Comparison of ENCODE assay signal across 18 cellular contexts in the genomic region with DNA sequence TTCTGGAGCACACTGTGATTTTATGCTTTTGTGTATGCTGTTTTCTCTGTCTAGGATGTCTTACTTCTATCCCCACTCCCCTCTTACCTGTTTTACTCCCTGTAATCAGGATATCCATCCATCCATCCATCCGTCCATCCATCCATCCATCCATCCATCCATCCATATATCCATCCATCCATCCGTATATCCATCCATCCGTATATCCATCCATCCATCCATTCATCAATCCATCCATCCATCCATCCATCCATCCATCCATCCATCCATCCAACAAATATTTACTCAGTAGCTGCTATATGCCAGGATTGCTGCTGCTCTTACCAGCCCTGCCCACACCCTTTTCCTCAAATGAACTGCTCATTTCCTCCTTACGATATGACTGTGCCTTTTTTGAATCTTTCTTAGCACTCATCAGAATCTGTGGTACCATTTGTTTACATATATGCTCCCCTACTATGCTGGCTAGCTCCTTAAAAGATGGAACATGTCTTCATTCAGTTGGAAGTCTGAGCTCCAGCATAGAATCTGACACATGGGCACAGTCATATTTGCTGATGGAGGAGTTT.
"Had no signal": no experiment of that assay in that cellular context is flagged by ENCODE, and none has a peak within 500 bp of the region (broad histone marks: within the 10 kb centered on the region; RNA-seq: fewer than 3 reads in every experiment).

No MANE protein-coding gene starts in this region.

- DNase-seq: activated CD4-positive, alpha-beta T cell treated with anti-CD3 and anti-CD28 coated beads, Interleukin-2, amount 50 U/mL, for 1 hour; activated CD4-positive, CD25-positive, alpha-beta regulatory T cell; activated gamma-delta T cell treated with Interleukin-2 at 50 U/mL for 16 hours; activated T-cell treated with anti-CD3 and anti-CD28 coated beads, Interleukin-2, amount 50 U/mL, for 48 hours; amniotic stem cell; dorsolateral prefrontal cortex; left colon; lower lobe of right lung; nephron progenitor cell; occipital lobe; stomach had no signal

- H3K4me3 ChIP-seq: dorsolateral prefrontal cortex, lower lobe of right lung, right atrium auricular region, skin epidermis, stomach, thoracic aorta had no signal

- H3K27ac Mint-ChIP-seq: activated naive CD8-positive, alpha-beta T cell; nephron progenitor cell had no signal

- H3K27me3 Mint-ChIP-seq: activated naive CD8-positive, alpha-beta T cell had no signal

- ATAC-seq: esophagus mucosa, lower lobe of right lung had no signal

- H3K9me3 ChIP-seq: lower lobe of right lung, right atrium auricular region, stomach, thoracic aorta had no signal

- H3K27ac ChIP-seq: dorsolateral prefrontal cortex, lower lobe of right lung, right atrium auricular region, skin epidermis, stomach, thoracic aorta had no signal

- H3K4me1 Mint-ChIP-seq: nephron progenitor cell had no signal

- H3K4me3 Mint-ChIP-seq: activated naive CD8-positive, alpha-beta T cell; nephron progenitor cell had no signal

- H3K27me3 ChIP-seq: dorsolateral prefrontal cortex, right atrium auricular region, stomach had no signal

- FAIRE-seq: islet of Langerhans, TTC549 had no signal

- H3K36me3 ChIP-seq: lower lobe of right lung had no signal
